Comparison of ENCODE assay signal across 1 cellular context in the genomic region with DNA sequence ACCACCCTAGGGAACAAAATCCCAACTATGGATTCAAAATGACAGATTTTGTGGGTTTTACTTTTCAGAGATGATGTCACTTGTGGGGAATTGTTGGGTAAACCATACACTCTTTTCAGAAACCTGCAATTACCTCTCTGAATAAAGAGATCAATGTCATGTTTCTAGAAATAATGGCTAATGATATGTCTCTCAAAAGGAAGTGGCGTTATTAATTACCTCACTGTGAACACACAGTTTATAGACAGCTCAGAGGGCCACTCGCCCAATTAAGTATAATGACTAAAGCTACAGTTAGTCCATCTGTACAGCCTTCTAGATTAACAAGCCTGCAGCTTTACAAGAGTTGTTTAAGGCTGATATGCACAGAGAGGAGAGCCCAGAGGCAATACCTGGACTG.
TF ChIP-seq lines count a peak whose summit lies in the region.

No MANE protein-coding gene starts in this region.

TF ChIP-seq in HEK293, 187 proteins besides CTCF, POLR2A, EP300 and RAD21 (continued from another document):
- TF ChIP-seq, protein P1, sequence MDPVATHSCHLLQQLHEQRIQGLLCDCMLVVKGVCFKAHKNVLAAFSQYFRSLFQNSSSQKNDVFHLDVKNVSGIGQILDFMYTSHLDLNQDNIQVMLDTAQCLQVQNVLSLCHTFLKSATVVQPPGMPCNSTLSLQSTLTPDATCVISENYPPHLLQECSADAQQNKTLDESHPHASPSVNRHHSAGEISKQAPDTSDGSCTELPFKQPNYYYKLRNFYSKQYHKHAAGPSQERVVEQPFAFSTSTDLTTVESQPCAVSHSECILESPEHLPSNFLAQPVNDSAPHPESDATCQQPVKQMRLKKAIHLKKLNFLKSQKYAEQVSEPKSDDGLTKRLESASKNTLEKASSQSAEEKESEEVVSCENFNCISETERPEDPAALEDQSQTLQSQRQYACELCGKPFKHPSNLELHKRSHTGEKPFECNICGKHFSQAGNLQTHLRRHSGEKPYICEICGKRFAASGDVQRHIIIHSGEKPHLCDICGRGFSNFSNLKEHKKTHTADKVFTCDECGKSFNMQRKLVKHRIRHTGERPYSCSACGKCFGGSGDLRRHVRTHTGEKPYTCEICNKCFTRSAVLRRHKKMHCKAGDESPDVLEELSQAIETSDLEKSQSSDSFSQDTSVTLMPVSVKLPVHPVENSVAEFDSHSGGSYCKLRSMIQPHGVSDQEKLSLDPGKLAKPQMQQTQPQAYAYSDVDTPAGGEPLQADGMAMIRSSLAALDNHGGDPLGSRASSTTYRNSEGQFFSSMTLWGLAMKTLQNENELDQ (tag by site-specific recombination; IDR thresholded peaks at IDR 0.05; ENCODE audit: low read depth): no peak
- TF ChIP-seq ATF2 (tag by site-specific recombination; IDR thresholded peaks at IDR 0.05; ENCODE audit: low read depth) (0 out of 2 replicates have a peak, but pooled peaks have one; percentile 43), ZNF155 (tag by site-specific recombination; IDR thresholded peaks at IDR 0.05) (no peak), ZNF366 (tag by site-specific recombination; conservative IDR thresholded peaks at IDR 0.05) (peak; percentile 49), SP7 (tag by site-specific recombination; IDR thresholded peaks at IDR 0.05) (peak; percentile 100), ZNF692 (tag by site-specific recombination; IDR thresholded peaks at IDR 0.05) (no peak), GLI2 (tag by site-specific recombination; IDR thresholded peaks at IDR 0.05; ENCODE audit: borderline replicate concordance, low read depth) (no peak), ZNF362 (tag by site-specific recombination; IDR thresholded peaks at IDR 0.05) (no peak)
